8 cellular contexts compared by ENCODE assay signal in genomic region chr22:44828193-44828592, GRCh38.
A peak's percentile ranks its signal among the peaks of the same experiment; 100 is the strongest.
DNase-seq lines count a peak whose midpoint lies in the region; ATAC-seq and TF ChIP-seq lines count a peak whose summit lies in the region.
"Had no signal": no experiment of that assay in that cellular context is flagged by ENCODE, and none has a peak within 500 bp of the region (broad histone marks: within the 10 kb centered on the region; RNA-seq: fewer than 3 reads in every experiment).

No MANE protein-coding gene starts in this region.

- CTCF ChIA-PET in HEK293T (lab: Yijun Ruan, JAX): interaction anchor here (0.7 kb wide), 1 partner anchor 188 kb away, joined by 7 read pairs; no protein-coding TSS in a partner anchor

- no peaks in the 10 kb centered on the region for H3K4me1 Mint-ChIP-seq in nephron

- peaks cover 11% of the 10 kb centered on the region for H3K9me3 Mint-ChIP-seq in nephron

- no peaks in the 10 kb centered on the region for H3K9me3 ChIP-seq in DND-41 (ENCODE audit: insufficient read depth, low read length, severe bottlenecking)
- H3K9me3 ChIP-seq: ovary had no signal

- no peak overlapping the region for H2AFZ ChIP-seq in DND-41 (ENCODE audit: low read depth, low read length)

- no peaks in the 10 kb centered on the region for H3K36me3 ChIP-seq in DND-41 (ENCODE audit: insufficient read depth, low read length)
- H3K36me3 ChIP-seq: ovary had no signal

- H3K4me3 ChIP-seq in DND-41 (ENCODE audit: low read depth in 1 of 2, low read length in 2 of 2) (no peak overlapping the region), astrocyte of the cerebellum (ENCODE audit: low read depth, low read length) (no peak overlapping the region)
- H3K4me3 ChIP-seq: ovary had no signal

- no peak overlapping the region for H3K4me3 Mint-ChIP-seq in nephron

- peaks cover 20% of the 10 kb centered on the region for H3K36me3 Mint-ChIP-seq in nephron (ENCODE audit: low read depth)

- peak; percentile 49 for TF ChIP-seq CTCF in DND-41 (IDR thresholded peaks at IDR 0.05; ENCODE audit: borderline replicate concordance, extremely low read depth, low read length, poor library complexity, severe bottlenecking)
- peak; percentile 42 for TF ChIP-seq CTCF in astrocyte of the cerebellum (IDR thresholded peaks at IDR 0.05; ENCODE audit: low read depth, low read length, missing control alignments)
- TF ChIP-seq CTCF in nephron (IDR thresholded peaks at IDR 0.05; ENCODE audit: unreplicated experiment in 3 of 3): peak in 2 of 3 experiments; percentile 22 to 47

- in situ Hi-C loops in astrocyte of the cerebellum (cut with HindIII; ENCODE audit: low sequenced_read_pairs): no loop called here

- H3K9ac ChIP-seq in DND-41 (ENCODE audit: low read depth, low read length): no peak overlapping the region

- POLR2A ChIA-PET in HEK293T (lab: Yijun Ruan, JAX): no interaction called here

- no peaks in the 10 kb centered on the region for H3K4me1 ChIP-seq in DND-41 (ENCODE audit: insufficient read depth, low read length)

- H4K20me1 ChIP-seq in DND-41 (ENCODE audit: insufficient read depth, low read length): no peaks in the 10 kb centered on the region

- no peaks in the 10 kb centered on the region for H3K27me3 ChIP-seq in DND-41 (ENCODE audit: insufficient read depth, low read length, poor library complexity)
- H3K27me3 ChIP-seq: ovary had no signal

- H3K27ac Mint-ChIP-seq in nephron: no peak overlapping the region

- H3K27me3 Mint-ChIP-seq in nephron (ENCODE audit: low read depth): peaks cover 9% of the 10 kb centered on the region

- ATAC-seq in DND-41 (ENCODE audit: insufficient read depth, low read depth): 0 out of 3 replicates have a peak, but pooled peaks have one; percentile 40

- no peak overlapping the region for H3K4me2 ChIP-seq in DND-41 (ENCODE audit: insufficient read depth, low read length)

- DNase-seq in DND-41 (peak; percentile 19), HEK293T (ENCODE audit: extremely low spot score) (peak; percentile 77), astrocyte of the cerebellum (ENCODE audit: low read depth) (no peak), NCI-H774 (lab: John Stamatoyannopoulos, UW) (no peak), NCI-H510A (lab: John Stamatoyannopoulos, UW) (no peak), NCI-H187 treated with DMSO at 0.1 percent for 48 hours (lab: John Stamatoyannopoulos, UW) (no peak)
- DNase-seq: ovary had no signal

- no peaks in the 10 kb centered on the region for H3K79me2 ChIP-seq in DND-41 (ENCODE audit: insufficient read depth, low read length)

- no peak overlapping the region for H3K27ac ChIP-seq in DND-41 (ENCODE audit: low read length)
- H3K27ac ChIP-seq: ovary had no signal

TF ChIP-seq in HEK293T, 16 proteins besides CTCF, POLR2A, EP300 and RAD21:
- no peak for TF ChIP-seq FOXM1 (IDR thresholded peaks at IDR 0.05; ENCODE audit: borderline replicate concordance)
- peak; percentile 95 for TF ChIP-seq ZNF384 (IDR thresholded peaks at IDR 0.05)
- TF ChIP-seq L3MBTL2 (conservative IDR thresholded peaks at IDR 0.05): no peak
TF ChIP-seq in HEK293T: peak in this region for 1.

Comparison
In these comparisons a context has a peak if more than half of its experiments do, and no peak if none do; other contexts are left out.
1. DNase-seq: peak in DND-41 (single experiment) and HEK293T (single experiment); none in astrocyte of the cerebellum (single experiment), NCI-H774 (single experiment), NCI-H510A (single experiment) and NCI-H187 treated with DMSO at 0.1 percent for 48 hours (single experiment).
2. Peak in every context shown above with its lines, with median percentiles within 50 percentile points of each other: CTCF ChIP-seq.